In genomic region chr2:126175222-126175621, GRCh38 we compare ENCODE assay signal across 1 cellular context.
TF ChIP-seq lines count a peak whose summit lies in the region.

No MANE protein-coding gene starts in this region.

TF ChIP-seq in K562, 482 proteins besides CTCF, POLR2A, EP300 and RAD21 (continued from another document):
- TF ChIP-seq C11orf30 (IDR thresholded peaks at IDR 0.05; ENCODE audit: low read depth) (peak; percentile 49; the same call in 1 of the 2 replicates), HDAC8 (tag; IDR thresholded peaks at IDR 0.05) (no peak), MAFG (tag; conservative IDR thresholded peaks at IDR 0.05) (peak; percentile 63), RBM34 (IDR thresholded peaks at IDR 0.05; ENCODE audit: borderline replicate concordance, insufficient read depth, low read length) (no peak), NFE2 (IDR thresholded peaks at IDR 0.05; ENCODE audit: low read depth) (peak; percentile 66), ZFP1 (CRISPR knock-in tag; IDR thresholded peaks at IDR 0.05) (no peak), MAFF (IDR thresholded peaks at IDR 0.05; ENCODE audit: low read length) (peak; percentile 19; the same call in 1 of the 2 replicates), ZNF644 (tag; IDR thresholded peaks at IDR 0.05; ENCODE audit: low read depth) (no peak), TRIM28 (IDR thresholded peaks at IDR 0.05) (no peak), ZBTB17 (CRISPR knock-in tag; IDR thresholded peaks at IDR 0.05) (no peak), XRCC4 (IDR thresholded peaks at IDR 0.05; ENCODE audit: extremely low read depth, insufficient read depth, insufficient read length) (no peak), HSF4 (CRISPR knock-in tag; IDR thresholded peaks at IDR 0.05; ENCODE audit: borderline replicate concordance) (no peak), SMARCE1 (IDR thresholded peaks at IDR 0.05) (no peak), TFAM (CRISPR knock-in tag; conservative IDR thresholded peaks at IDR 0.05) (no peak), NFE2L1 (tag; IDR thresholded peaks at IDR 0.05; ENCODE audit: borderline replicate concordance, low read depth) (0 out of 2 replicates have a peak, but pooled peaks have one; percentile 46), ZNF316 (IDR thresholded peaks at IDR 0.05) (peak; percentile 42; the same call in 1 of the 2 replicates), GABPB2 (CRISPR knock-in tag; conservative IDR thresholded peaks at IDR 0.05) (no peak), MCM5 (IDR thresholded peaks at IDR 0.05; ENCODE audit: low read depth) (no peak), MCM7 (IDR thresholded peaks at IDR 0.05) (no peak), HNRNPLL (IDR thresholded peaks at IDR 0.05; ENCODE audit: low read depth, low read length, poor library complexity, severe bottlenecking) (no peak), SRSF3 (IDR thresholded peaks at IDR 0.05; ENCODE audit: insufficient read depth, low read length) (no peak), BCOR (IDR thresholded peaks at IDR 0.05) (no peak), ZNF717 (CRISPR knock-in tag; IDR thresholded peaks at IDR 0.05) (no peak)
- TF ChIP-seq, protein P1, sequence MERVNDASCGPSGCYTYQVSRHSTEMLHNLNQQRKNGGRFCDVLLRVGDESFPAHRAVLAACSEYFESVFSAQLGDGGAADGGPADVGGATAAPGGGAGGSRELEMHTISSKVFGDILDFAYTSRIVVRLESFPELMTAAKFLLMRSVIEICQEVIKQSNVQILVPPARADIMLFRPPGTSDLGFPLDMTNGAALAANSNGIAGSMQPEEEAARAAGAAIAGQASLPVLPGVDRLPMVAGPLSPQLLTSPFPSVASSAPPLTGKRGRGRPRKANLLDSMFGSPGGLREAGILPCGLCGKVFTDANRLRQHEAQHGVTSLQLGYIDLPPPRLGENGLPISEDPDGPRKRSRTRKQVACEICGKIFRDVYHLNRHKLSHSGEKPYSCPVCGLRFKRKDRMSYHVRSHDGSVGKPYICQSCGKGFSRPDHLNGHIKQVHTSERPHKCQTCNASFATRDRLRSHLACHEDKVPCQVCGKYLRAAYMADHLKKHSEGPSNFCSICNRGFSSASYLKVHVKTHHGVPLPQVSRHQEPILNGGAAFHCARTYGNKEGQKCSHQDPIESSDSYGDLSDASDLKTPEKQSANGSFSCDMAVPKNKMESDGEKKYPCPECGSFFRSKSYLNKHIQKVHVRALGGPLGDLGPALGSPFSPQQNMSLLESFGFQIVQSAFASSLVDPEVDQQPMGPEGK (CRISPR knock-in tag; IDR thresholded peaks at IDR 0.05; ENCODE audit: borderline replicate concordance): no peak
- TF ChIP-seq, protein P2, sequence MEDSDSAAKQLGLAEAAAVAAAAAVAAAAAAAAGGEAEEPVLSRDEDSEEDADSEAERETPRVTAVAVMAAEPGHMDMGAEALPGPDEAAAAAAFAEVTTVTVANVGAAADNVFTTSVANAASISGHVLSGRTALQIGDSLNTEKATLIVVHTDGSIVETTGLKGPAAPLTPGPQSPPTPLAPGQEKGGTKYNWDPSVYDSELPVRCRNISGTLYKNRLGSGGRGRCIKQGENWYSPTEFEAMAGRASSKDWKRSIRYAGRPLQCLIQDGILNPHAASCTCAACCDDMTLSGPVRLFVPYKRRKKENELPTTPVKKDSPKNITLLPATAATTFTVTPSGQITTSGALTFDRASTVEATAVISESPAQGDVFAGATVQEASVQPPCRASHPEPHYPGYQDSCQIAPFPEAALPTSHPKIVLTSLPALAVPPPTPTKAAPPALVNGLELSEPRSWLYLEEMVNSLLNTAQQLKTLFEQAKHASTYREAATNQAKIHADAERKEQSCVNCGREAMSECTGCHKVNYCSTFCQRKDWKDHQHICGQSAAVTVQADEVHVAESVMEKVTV (CRISPR knock-in tag; IDR thresholded peaks at IDR 0.05): no peak
